Comparison of ENCODE assay signal across 1 cellular context in the genomic region with DNA sequence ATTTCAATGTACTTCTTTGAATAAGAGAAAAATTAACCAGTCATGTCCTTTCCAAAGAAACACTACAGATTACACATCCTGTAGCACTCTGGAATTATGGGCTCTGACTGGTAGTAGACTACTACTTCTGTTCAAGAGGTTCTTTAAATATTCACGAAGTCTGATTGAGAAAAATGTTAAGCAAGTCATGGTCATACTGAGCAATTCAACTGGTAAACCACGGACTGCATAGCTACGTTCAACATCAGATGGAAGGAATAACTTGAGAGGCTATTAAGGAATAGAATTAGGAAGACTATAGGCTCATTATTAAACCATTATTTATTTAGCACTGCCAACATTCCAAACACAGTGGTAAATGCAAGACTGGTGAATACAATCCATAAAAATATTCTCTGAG.
TF ChIP-seq lines count a peak whose summit lies in the region.

No MANE protein-coding gene starts in this region.

TF ChIP-seq in GM23338, 12 proteins besides CTCF, POLR2A, EP300 and RAD21 (continued from another document):
- TF ChIP-seq, protein P1, sequence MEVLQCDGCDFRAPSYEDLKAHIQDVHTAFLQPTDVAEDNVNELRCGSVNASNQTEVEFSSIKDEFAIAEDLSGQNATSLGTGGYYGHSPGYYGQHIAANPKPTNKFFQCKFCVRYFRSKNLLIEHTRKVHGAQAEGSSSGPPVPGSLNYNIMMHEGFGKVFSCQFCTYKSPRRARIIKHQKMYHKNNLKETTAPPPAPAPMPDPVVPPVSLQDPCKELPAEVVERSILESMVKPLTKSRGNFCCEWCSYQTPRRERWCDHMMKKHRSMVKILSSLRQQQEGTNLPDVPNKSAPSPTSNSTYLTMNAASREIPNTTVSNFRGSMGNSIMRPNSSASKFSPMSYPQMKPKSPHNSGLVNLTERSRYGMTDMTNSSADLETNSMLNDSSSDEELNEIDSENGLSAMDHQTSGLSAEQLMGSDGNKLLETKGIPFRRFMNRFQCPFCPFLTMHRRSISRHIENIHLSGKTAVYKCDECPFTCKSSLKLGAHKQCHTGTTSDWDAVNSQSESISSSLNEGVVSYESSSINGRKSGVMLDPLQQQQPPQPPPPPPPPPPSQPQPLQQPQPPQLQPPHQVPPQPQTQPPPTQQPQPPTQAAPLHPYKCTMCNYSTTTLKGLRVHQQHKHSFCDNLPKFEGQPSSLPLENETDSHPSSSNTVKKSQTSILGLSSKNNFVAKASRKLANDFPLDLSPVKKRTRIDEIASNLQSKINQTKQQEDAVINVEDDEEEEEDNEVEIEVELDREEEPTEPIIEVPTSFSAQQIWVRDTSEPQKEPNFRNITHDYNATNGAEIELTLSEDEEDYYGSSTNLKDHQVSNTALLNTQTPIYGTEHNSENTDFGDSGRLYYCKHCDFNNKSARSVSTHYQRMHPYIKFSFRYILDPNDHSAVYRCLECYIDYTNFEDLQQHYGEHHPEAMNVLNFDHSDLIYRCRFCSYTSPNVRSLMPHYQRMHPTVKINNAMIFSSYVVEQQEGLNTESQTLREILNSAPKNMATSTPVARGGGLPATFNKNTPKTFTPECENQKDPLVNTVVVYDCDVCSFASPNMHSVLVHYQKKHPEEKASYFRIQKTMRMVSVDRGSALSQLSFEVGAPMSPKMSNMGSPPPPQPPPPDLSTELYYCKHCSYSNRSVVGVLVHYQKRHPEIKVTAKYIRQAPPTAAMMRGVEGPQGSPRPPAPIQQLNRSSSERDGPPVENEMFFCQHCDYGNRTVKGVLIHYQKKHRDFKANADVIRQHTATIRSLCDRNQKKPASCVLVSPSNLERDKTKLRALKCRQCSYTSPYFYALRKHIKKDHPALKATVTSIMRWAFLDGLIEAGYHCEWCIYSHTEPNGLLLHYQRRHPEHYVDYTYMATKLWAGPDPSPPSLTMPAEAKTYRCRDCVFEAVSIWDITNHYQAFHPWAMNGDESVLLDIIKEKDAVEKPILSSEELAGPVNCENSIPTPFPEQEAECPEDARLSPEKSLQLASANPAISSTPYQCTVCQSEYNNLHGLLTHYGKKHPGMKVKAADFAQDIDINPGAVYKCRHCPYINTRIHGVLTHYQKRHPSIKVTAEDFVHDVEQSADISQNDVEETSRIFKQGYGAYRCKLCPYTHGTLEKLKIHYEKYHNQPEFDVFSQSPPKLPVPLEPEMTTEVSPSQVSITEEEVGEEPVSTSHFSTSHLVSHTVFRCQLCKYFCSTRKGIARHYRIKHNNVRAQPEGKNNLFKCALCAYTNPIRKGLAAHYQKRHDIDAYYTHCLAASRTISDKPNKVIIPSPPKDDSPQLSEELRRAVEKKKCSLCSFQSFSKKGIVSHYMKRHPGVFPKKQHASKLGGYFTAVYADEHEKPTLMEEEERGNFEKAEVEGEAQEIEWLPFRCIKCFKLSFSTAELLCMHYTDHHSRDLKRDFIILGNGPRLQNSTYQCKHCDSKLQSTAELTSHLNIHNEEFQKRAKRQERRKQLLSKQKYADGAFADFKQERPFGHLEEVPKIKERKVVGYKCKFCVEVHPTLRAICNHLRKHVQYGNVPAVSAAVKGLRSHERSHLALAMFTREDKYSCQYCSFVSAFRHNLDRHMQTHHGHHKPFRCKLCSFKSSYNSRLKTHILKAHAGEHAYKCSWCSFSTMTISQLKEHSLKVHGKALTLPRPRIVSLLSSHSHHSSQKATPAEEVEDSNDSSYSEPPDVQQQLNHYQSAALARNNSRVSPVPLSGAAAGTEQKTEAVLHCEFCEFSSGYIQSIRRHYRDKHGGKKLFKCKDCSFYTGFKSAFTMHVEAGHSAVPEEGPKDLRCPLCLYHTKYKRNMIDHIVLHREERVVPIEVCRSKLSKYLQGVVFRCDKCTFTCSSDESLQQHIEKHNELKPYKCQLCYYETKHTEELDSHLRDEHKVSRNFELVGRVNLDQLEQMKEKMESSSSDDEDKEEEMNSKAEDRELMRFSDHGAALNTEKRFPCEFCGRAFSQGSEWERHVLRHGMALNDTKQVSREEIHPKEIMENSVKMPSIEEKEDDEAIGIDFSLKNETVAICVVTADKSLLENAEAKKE (CRISPR knock-in tag; IDR thresholded peaks at IDR 0.05): no peak
